8 cellular contexts compared by ENCODE assay signal in the genomic region with DNA sequence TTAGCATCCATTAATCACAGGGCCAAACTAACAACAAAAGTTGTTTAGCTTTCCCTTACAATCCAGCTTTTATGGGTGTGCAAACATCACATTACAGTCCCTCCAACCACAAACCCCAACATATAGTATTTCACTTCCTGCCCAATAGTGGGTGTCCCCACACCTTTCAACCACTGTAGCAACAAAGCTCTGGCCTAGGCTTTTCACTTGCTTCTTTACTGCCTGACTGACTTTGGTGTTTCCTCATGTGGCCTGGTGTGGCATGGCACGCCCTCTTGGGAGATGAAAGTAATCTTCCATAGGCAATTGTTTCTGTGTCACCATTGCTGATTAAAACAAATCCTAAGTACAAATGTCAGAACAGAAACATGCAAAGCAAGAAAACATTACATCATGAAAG. TPM values are rescaled to one million over a fixed set of nuclear protein-coding genes. Genes with fewer than 3 reads are reported as not detected.
DNase-seq lines count a peak whose midpoint lies in the region; ATAC-seq and TF ChIP-seq lines count a peak whose summit lies in the region.

No MANE protein-coding gene starts in this region.

- H3K4me3 Mint-ChIP-seq in activated T-cell treated with anti-CD3 and anti-CD28 coated beads, Interleukin-2, amount 50 U/mL, for 4 hours = no peak overlapping the region

- peak; percentile 96 for ATAC-seq in HG03460 (IDR thresholded peaks at IDR 0.05; ENCODE audit: unreplicated experiment)
- peak; percentile 71 to 90 for ATAC-seq in activated T-cell treated with anti-CD3 and anti-CD28 coated beads, Interleukin-2, amount 50 U/mL, for 4 hours

- no peaks in the 10 kb centered on the region for H3K9me3 Mint-ChIP-seq in activated T-cell treated with anti-CD3 and anti-CD28 coated beads, Interleukin-2, amount 50 U/mL, for 4 hours

- peaks cover 8% of the 10 kb centered on the region for H3K36me3 Mint-ChIP-seq in activated T-cell treated with anti-CD3 and anti-CD28 coated beads, Interleukin-2, amount 50 U/mL, for 4 hours (ENCODE audit: insufficient read depth)

- H3K27me3 Mint-ChIP-seq in activated T-cell treated with anti-CD3 and anti-CD28 coated beads, Interleukin-2, amount 50 U/mL, for 4 hours (ENCODE audit: low read depth) = no peaks in the 10 kb centered on the region

- DNase-seq in GM10266 (ENCODE audit: extremely low spot score) = peak; percentile 58
- DNase-seq in GM20000 (ENCODE audit: low spot score) = peak; percentile 65
- no peak for DNase-seq in activated T-cell treated with anti-CD3 and anti-CD28 coated beads, Interleukin-2, amount 50 U/mL, for 4 hours
- peak; percentile 47 for DNase-seq in stimulated activated CD8-positive, alpha-beta memory T cell treated with anti-CD3 and anti-CD28 coated beads, Interleukin-4, amount 100 ng/mL, for 48 hours
- DNase-seq in HK-2 (ENCODE audit: unreplicated experiment) = no peak
- DNase-seq in globus pallidus (ENCODE audit: low spot score) = no peak
- DNase-seq in A172 (ENCODE audit: low spot score) = no peak

- TF ChIP-seq CTCF in GM10266 (IDR thresholded peaks at IDR 0.05; ENCODE audit: control insufficient read depth, insufficient read depth, low read depth, missing control alignments) (peak; percentile 6), GM20000 (IDR thresholded peaks at IDR 0.05; ENCODE audit: extremely low read depth, missing control alignments) (no peak)

- H3K4me1 Mint-ChIP-seq in activated T-cell treated with anti-CD3 and anti-CD28 coated beads, Interleukin-2, amount 50 U/mL, for 4 hours (ENCODE audit: low read depth) = peaks cover 22% of the 10 kb centered on the region

RNA-seq across cellular contexts. Expression of a gene that starts 9.2 kb away (rescaled TPM):
- 10 to 100 TPM; 61.1 to 72.6 (median 66.1) TPM for total RNA-seq in activated T-cell treated with anti-CD3 and anti-CD28 coated beads, Interleukin-2, amount 50 U/mL, for 4 hours
- total RNA-seq in A172 (2014; rRNA removed; shearing (Covaris generic)) = 63.4 and 73.2 TPM in 2 replicates

RNA-seq across cellular contexts. Expression of a gene that starts 46.3 kb away (rescaled TPM):
- 10 to 100 TPM; 19.7 to 27.3 (median 20.1) TPM for total RNA-seq in activated T-cell treated with anti-CD3 and anti-CD28 coated beads, Interleukin-2, amount 50 U/mL, for 4 hours
- total RNA-seq in A172 (2014; rRNA removed; shearing (Covaris generic)) = 39.2 and 51.6 TPM in 2 replicates

RNA-seq across cellular contexts. Expression of a gene that starts 46.4 kb away (rescaled TPM):
- 10 to 100 TPM; 45.3 to 47.5 (median 45.8) TPM for total RNA-seq in activated T-cell treated with anti-CD3 and anti-CD28 coated beads, Interleukin-2, amount 50 U/mL, for 4 hours
- 28.8 and 37.3 TPM in 2 replicates for total RNA-seq in A172 (2014; rRNA removed; shearing (Covaris generic))

RNA-seq across cellular contexts. Expression of a gene that starts 57.1 kb away (rescaled TPM):
- under 1 TPM in 2 of 3 donors, not detected in 1; 0.08 to 0.11 TPM for total RNA-seq in activated T-cell treated with anti-CD3 and anti-CD28 coated beads, Interleukin-2, amount 50 U/mL, for 4 hours
- total RNA-seq in A172 (2014; rRNA removed; shearing (Covaris generic)) = 0.26 and 0.86 TPM in 2 replicates

Comparison
In these comparisons a context has a peak if more than half of its experiments do, and no peak if none do; other contexts are left out.
1. DNase-seq: peak in GM10266 (single experiment), GM20000 (single experiment) and stimulated activated CD8-positive, alpha-beta memory T cell treated with anti-CD3 and anti-CD28 coated beads, Interleukin-4, amount 100 ng/mL, for 48 hours (single experiment); none in activated T-cell treated with anti-CD3 and anti-CD28 coated beads, Interleukin-2, amount 50 U/mL, for 4 hours (single experiment), HK-2 (single experiment), globus pallidus (single experiment) and A172 (single experiment).